In the genomic region with DNA sequence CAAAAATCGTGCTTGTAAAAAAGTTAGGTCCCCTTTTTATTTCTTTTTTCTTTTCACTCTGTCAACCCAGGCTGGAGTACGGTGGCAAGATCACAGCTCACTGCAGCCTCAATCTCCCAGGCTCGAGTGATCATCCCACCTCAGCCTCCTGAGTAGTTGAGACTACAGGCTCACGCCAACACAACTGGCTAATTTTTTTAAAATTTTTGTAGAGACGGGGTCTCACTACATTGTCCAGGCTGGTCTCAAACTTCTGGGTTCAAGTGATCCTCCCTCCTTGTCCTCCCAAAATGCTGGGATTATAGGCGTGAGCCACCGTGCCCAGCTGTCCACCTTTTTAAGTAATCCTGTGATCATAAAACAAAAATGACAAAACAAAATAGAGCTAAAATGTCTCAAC, we compare ENCODE assay signal across 12 cellular contexts. TPM values are rescaled to one million over a fixed set of nuclear protein-coding genes. Genes with fewer than 3 reads are reported as not detected.
A peak's percentile ranks its signal among the peaks of the same experiment; 100 is the strongest.
DNase-seq lines count a peak whose midpoint lies in the region; ATAC-seq and TF ChIP-seq lines count a peak whose summit lies in the region.
"Had no signal": no experiment of that assay in that cellular context is flagged by ENCODE, and none has a peak within 500 bp of the region (broad histone marks: within the 10 kb centered on the region; RNA-seq: fewer than 3 reads in every experiment).

No MANE protein-coding gene starts in this region.

- no peaks in the 10 kb centered on the region for H3K27me3 ChIP-seq in OCI-LY3 (ENCODE audit: low read depth, low read length)
- no peaks in the 10 kb centered on the region for H3K27me3 ChIP-seq in breast epithelium
- H3K27me3 ChIP-seq in mesendoderm (ENCODE audit: insufficient read depth, low read length, poor library complexity) = no peaks in the 10 kb centered on the region
- H3K27me3 ChIP-seq in tibial artery = no peaks in the 10 kb centered on the region
- H3K27me3 ChIP-seq: cardiac muscle cell had no signal

- no peak overlapping the region for H3K4ac ChIP-seq in mesendoderm (ENCODE audit: low read depth, low read length)

- peak overlapping the region; percentile 53 for H3K4me2 ChIP-seq in OCI-LY3 (ENCODE audit: low read length)
- no peak overlapping the region for H3K4me2 ChIP-seq in mesendoderm (ENCODE audit: low read length)

- H3K36me3 ChIP-seq in OCI-LY3 (replicated peaks; ENCODE audit: low read depth, low read length) (no peaks in the 10 kb centered on the region), breast epithelium (no peaks in the 10 kb centered on the region), mesendoderm (ENCODE audit: control insufficient read depth, insufficient read depth, low read length) (no peaks in the 10 kb centered on the region), tibial artery (no peaks in the 10 kb centered on the region)
- H3K36me3 ChIP-seq: cardiac muscle cell had no signal

- DNase-seq in breast epithelium (ENCODE audit: low spot score in 2 of 2) (no peak), mesendoderm (no peak), tibial artery (no peak), GM19238 (ENCODE audit: insufficient read length, low spot score) (no peak), ecto neural progenitor cell (ENCODE audit: low spot score) (no peak)
- DNase-seq: activated CD4-positive, alpha-beta T cell treated with anti-CD3 and anti-CD28 coated beads, Interleukin-2, amount 50 U/mL, for 1 hour; stimulated activated CD4-positive, alpha-beta T cell treated with anti-CD3 and anti-CD28 coated beads, Interleukin-1b, Interleukin-23, amount 100 ng/mL, for 48 hours had no signal

- H3K79me2 ChIP-seq in OCI-LY3 (ENCODE audit: low read length) (no peaks in the 10 kb centered on the region), mesendoderm (ENCODE audit: control insufficient read depth, insufficient read depth, low read length) (no peaks in the 10 kb centered on the region)

- no CpG with 5 or more reads among the region's 7 CpGs for WGBS in mesendoderm (ENCODE audit: extremely low coverage, insufficient coverage, low lambda C conversion rate)

- no peaks in the 10 kb centered on the region for H3K9me3 ChIP-seq in OCI-LY3 (ENCODE audit: insufficient read depth, low read length)
- no peaks in the 10 kb centered on the region for H3K9me3 ChIP-seq in breast epithelium
- no peaks in the 10 kb centered on the region for H3K9me3 ChIP-seq in tibial artery

- no peak for ATAC-seq in GM18519 (IDR thresholded peaks at IDR 0.05; ENCODE audit: low FRiP score, unreplicated experiment)
- ATAC-seq: activated T-helper 17 cell treated with anti-CD3 and anti-CD28 coated beads, Interleukin-2, amount 50 U/mL, for 72 hours; stimulated activated effector memory CD8-positive, alpha-beta T cell treated with anti-CD3 and anti-CD28 coated beads, Interleukin-12 subunit alpha, Interleukin-12 subunit beta, amount 100 ng/mL, for 72 hours had no signal

- H3K18ac ChIP-seq in mesendoderm (ENCODE audit: low read length) = no peak overlapping the region

- H3K27ac ChIP-seq in OCI-LY3 (ENCODE audit: low read length) (no peak overlapping the region), breast epithelium (peak overlapping the region; percentile 18 to 44), mesendoderm (ENCODE audit: low read depth, low read length) (no peak overlapping the region), tibial artery (peak overlapping the region; percentile 49 to 63)
- H3K27ac ChIP-seq: cardiac muscle cell had no signal

- no peak overlapping the region for H3K23ac ChIP-seq in mesendoderm (ENCODE audit: low read length)

- no peak for TF ChIP-seq POLR2A in breast epithelium (IDR thresholded peaks at IDR 0.05)

- intact Hi-C loops in breast epithelium (cut with DNase I; ENCODE audit: low total_unique reads) (loop anchor here (5.0 kb wide), 1 partner anchor 1066 kb away; no protein-coding TSS in a partner anchor), tibial artery (cut with DNase I; ENCODE audit: low total_unique reads) (loop anchor here (10.0 kb wide), 1 partner anchor 83 kb away; no protein-coding TSS in a partner anchor)

- TF ChIP-seq CTCF in OCI-LY3 (IDR thresholded peaks at IDR 0.05; ENCODE audit: low read depth, low read length) (no peak), breast epithelium (IDR thresholded peaks at IDR 0.05) (no peak), tibial artery (IDR thresholded peaks at IDR 0.05) (no peak)

- H2AFZ ChIP-seq in OCI-LY3 (ENCODE audit: low read depth, low read length) = peak overlapping the region; percentile 81

- no peak overlapping the region for H4K5ac ChIP-seq in mesendoderm (ENCODE audit: low read length)

- no peak overlapping the region for H3K9ac ChIP-seq in OCI-LY3 (ENCODE audit: low read length)
- H3K9ac ChIP-seq in mesendoderm (ENCODE audit: low read length) = no peak overlapping the region

- no peaks in the 10 kb centered on the region for H3K79me1 ChIP-seq in mesendoderm (ENCODE audit: low read length)

- no peaks in the 10 kb centered on the region for H4K20me1 ChIP-seq in OCI-LY3 (ENCODE audit: insufficient read depth, low read length)

- H3K4me1 ChIP-seq in OCI-LY3 (ENCODE audit: low read length) (peaks cover 7% of the 10 kb centered on the region; the same call in 1 of the 2 replicates), breast epithelium (no peaks in the 10 kb centered on the region), mesendoderm (ENCODE audit: control insufficient read depth, low read depth, low read length) (no peaks in the 10 kb centered on the region), tibial artery (peaks cover 0 to 17% (median 9%) of the 10 kb centered on the region in 4 donors)

- no peak overlapping the region for H2BK120ac ChIP-seq in mesendoderm (ENCODE audit: low read depth, low read length)

- peak overlapping the region; percentile 56 for H3K4me3 ChIP-seq in OCI-LY3 (ENCODE audit: low read length)
- peak overlapping the region in 1 of 3 donors; percentile 6 for H3K4me3 ChIP-seq in breast epithelium
- H3K4me3 ChIP-seq in mesendoderm (ENCODE audit: low read length) = no peak overlapping the region
- peak overlapping the region; percentile 30 to 37 for H3K4me3 ChIP-seq in tibial artery
- H3K4me3 ChIP-seq: cardiac muscle cell had no signal

- H4K8ac ChIP-seq in mesendoderm (ENCODE audit: low read depth, low read length) = no peak overlapping the region

- H2BK5ac ChIP-seq in mesendoderm (ENCODE audit: low read length) = no peak overlapping the region

- H2AK5ac ChIP-seq in mesendoderm (ENCODE audit: low read length) = no peak overlapping the region

- no peak overlapping the region for H3K56ac ChIP-seq in mesendoderm (ENCODE audit: low read length)

- H2BK15ac ChIP-seq in mesendoderm (replicated peaks; ENCODE audit: low read depth) = peak overlapping the region; percentile 25

RNA-seq across cellular contexts. Expression of gene ARHGAP12, which starts 19.4 kb away (rescaled TPM):
- 100 to 1,000 TPM in 1 of 3 donors, 10 to 100 TPM in 2; 40.0 to 102 (median 60.0) TPM for total RNA-seq in breast epithelium
- polyA plus RNA-seq in mesendoderm (2013, experiment 1 of 2) = 25.1 TPM
- 25.2 TPM for polyA plus RNA-seq in mesendoderm (2013, experiment 2 of 2)

Comparison
In these comparisons a context has a peak if more than half of its experiments do, and no peak if none do; other contexts are left out.
1. H3K27ac ChIP-seq: peak in breast epithelium (2 of 2) and tibial artery (2 of 2); none in OCI-LY3 (single experiment) and mesendoderm (single experiment).